ENCODE assay signal across 1 cellular context in the genomic region with DNA sequence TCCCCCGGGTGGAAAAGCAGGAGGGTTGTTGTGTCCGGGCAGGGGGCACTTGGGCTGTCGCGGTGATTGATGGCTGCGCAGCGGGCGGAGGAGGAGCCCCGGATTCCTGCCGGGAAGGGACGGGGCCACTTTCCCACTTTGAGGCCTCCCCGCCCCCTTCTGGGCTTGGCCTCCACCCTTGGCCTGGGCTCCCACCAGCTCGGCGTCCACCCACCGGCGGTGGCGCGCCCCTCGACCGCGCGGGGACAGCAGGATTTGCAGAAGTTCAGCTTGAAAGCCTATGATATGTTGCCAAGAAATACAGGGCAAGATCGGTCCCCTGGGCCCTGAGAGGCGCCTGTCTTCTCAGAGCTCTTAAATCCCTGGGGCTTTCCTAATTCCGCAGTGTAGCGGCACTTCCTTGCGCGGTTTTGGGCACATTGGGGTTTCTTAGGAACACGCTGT.
TF ChIP-seq lines count a peak whose summit lies in the region.

No MANE protein-coding gene starts in this region.

TF ChIP-seq in HepG2, 621 proteins besides CTCF, POLR2A, EP300 and RAD21 (continued from another document and continues in another):
- TF ChIP-seq, protein P1, sequence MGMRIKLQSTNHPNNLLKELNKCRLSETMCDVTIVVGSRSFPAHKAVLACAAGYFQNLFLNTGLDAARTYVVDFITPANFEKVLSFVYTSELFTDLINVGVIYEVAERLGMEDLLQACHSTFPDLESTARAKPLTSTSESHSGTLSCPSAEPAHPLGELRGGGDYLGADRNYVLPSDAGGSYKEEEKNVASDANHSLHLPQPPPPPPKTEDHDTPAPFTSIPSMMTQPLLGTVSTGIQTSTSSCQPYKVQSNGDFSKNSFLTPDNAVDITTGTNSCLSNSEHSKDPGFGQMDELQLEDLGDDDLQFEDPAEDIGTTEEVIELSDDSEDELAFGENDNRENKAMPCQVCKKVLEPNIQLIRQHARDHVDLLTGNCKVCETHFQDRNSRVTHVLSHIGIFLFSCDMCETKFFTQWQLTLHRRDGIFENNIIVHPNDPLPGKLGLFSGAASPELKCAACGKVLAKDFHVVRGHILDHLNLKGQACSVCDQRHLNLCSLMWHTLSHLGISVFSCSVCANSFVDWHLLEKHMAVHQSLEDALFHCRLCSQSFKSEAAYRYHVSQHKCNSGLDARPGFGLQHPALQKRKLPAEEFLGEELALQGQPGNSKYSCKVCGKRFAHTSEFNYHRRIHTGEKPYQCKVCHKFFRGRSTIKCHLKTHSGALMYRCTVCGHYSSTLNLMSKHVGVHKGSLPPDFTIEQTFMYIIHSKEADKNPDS (CRISPR knock-in tag; IDR thresholded peaks at IDR 0.05), result 0 out of 2 replicates have a peak, but pooled peaks have one; percentile 36
- TF ChIP-seq ZNF335 (CRISPR knock-in tag; IDR thresholded peaks at IDR 0.05) (no peak), SOX5 (CRISPR knock-in tag; IDR thresholded peaks at IDR 0.05; ENCODE audit: borderline replicate concordance) (peak; percentile 42; the same call in 1 of the 2 replicates), ZBTB38 (CRISPR knock-in tag; IDR thresholded peaks at IDR 0.05) (no peak), ZFP37 (CRISPR knock-in tag; IDR thresholded peaks at IDR 0.05; ENCODE audit: borderline replicate concordance) (0 out of 2 replicates have a peak, but pooled peaks have one; percentile 19), ZNF614 (CRISPR knock-in tag; IDR thresholded peaks at IDR 0.05; ENCODE audit: borderline replicate concordance) (no peak), E2F5 (CRISPR knock-in tag; conservative IDR thresholded peaks at IDR 0.05) (no peak), HNRNPK (IDR thresholded peaks at IDR 0.05; ENCODE audit: low read depth, low read length, poor library complexity, severe bottlenecking) (no peak), YY1 (IDR thresholded peaks at IDR 0.05; ENCODE audit: insufficient read depth, insufficient replicate concordance, low read depth, low read length) (peak; percentile 71), ZNF776 (CRISPR knock-in tag; IDR thresholded peaks at IDR 0.05) (no peak), ZNF703 (CRISPR knock-in tag; IDR thresholded peaks at IDR 0.05; ENCODE audit: borderline replicate concordance) (0 out of 2 replicates have a peak, but pooled peaks have one; percentile 7), SALL1 (CRISPR knock-in tag; IDR thresholded peaks at IDR 0.05) (peak; percentile 30; the same call in 1 of the 2 replicates), MAZ (IDR thresholded peaks at IDR 0.05; ENCODE audit: borderline replicate concordance, low read depth, low read length) (no peak), MAZ (CRISPR knock-in tag; IDR thresholded peaks at IDR 0.05; ENCODE audit: low read depth) (no peak), PCBP1 (IDR thresholded peaks at IDR 0.05; ENCODE audit: borderline replicate concordance, low read depth, low read length) (0 out of 2 replicates have a peak, but pooled peaks have one; percentile 4), SMC3 (IDR thresholded peaks at IDR 0.05; ENCODE audit: low read length) (no peak), KLF16 (CRISPR knock-in tag; IDR thresholded peaks at IDR 0.05) (peak in 1 of 2 experiments; percentile 54; a peak in 2 of 4 replicates), HOXD1 (CRISPR knock-in tag; IDR thresholded peaks at IDR 0.05) (peak; percentile 100), ZSCAN21 (CRISPR knock-in tag; IDR thresholded peaks at IDR 0.05; ENCODE audit: borderline replicate concordance) (peak; percentile 16; the same call in 1 of the 2 replicates), U2AF1 (optimal IDR thresholded peaks at IDR 0.05; ENCODE audit: low read depth, low read length) (peak; percentile 15), ZSCAN9 (CRISPR knock-in tag; IDR thresholded peaks at IDR 0.05; ENCODE audit: borderline replicate concordance) (no peak), RNF2 (conservative IDR thresholded peaks at IDR 0.05; ENCODE audit: low read depth) (no peak), MEIS2 (CRISPR knock-in tag; IDR thresholded peaks at IDR 0.05) (peak; percentile 99), ZIK1 (CRISPR knock-in tag; IDR thresholded peaks at IDR 0.05; ENCODE audit: borderline replicate concordance, low read depth) (0 out of 2 replicates have a peak, but pooled peaks have one; percentile 44), ZNF331 (CRISPR knock-in tag; IDR thresholded peaks at IDR 0.05) (peak; percentile 78; the same call in 1 of the 2 replicates), FOXP4 (CRISPR knock-in tag; IDR thresholded peaks at IDR 0.05) (peak; percentile 61; the same call in 1 of the 2 replicates), ZNF225 (CRISPR knock-in tag; IDR thresholded peaks at IDR 0.05) (no peak), ZBTB26 (CRISPR knock-in tag; IDR thresholded peaks at IDR 0.05; ENCODE audit: borderline replicate concordance) (0 out of 2 replicates have a peak, but pooled peaks have one; percentile 28), SP4 (CRISPR knock-in tag; IDR thresholded peaks at IDR 0.05) (peak; percentile 56; the same call in 1 of the 2 replicates), RORA (CRISPR knock-in tag; IDR thresholded peaks at IDR 0.05) (no peak), ZNF468 (CRISPR knock-in tag; IDR thresholded peaks at IDR 0.05) (peak; percentile 36; the same call in 1 of the 2 replicates), ZBTB21 (CRISPR knock-in tag; IDR thresholded peaks at IDR 0.05) (peak; percentile 11; the same call in 1 of the 2 replicates), CHD2 (IDR thresholded peaks at IDR 0.05; ENCODE audit: low read depth, low read length) (0 out of 2 replicates have a peak, but pooled peaks have one; percentile 7), ZNF383 (CRISPR knock-in tag; IDR thresholded peaks at IDR 0.05; ENCODE audit: borderline replicate concordance) (no peak), ZFP36 (IDR thresholded peaks at IDR 0.05; ENCODE audit: borderline replicate concordance, low read depth, low read length, partially characterized antibody) (no peak), MTA1 (CRISPR knock-in tag; IDR thresholded peaks at IDR 0.05; ENCODE audit: borderline replicate concordance) (peak; percentile 72; the same call in 1 of the 2 replicates), ZNF737 (CRISPR knock-in tag; IDR thresholded peaks at IDR 0.05; ENCODE audit: borderline replicate concordance) (0 out of 2 replicates have a peak, but pooled peaks have one; percentile 44), RARA (CRISPR knock-in tag; IDR thresholded peaks at IDR 0.05) (peak; percentile 2; the same call in 1 of the 2 replicates), ZNF652 (CRISPR knock-in tag; IDR thresholded peaks at IDR 0.05; ENCODE audit: borderline replicate concordance, low read depth) (no peak)
- TF ChIP-seq, protein P2, sequence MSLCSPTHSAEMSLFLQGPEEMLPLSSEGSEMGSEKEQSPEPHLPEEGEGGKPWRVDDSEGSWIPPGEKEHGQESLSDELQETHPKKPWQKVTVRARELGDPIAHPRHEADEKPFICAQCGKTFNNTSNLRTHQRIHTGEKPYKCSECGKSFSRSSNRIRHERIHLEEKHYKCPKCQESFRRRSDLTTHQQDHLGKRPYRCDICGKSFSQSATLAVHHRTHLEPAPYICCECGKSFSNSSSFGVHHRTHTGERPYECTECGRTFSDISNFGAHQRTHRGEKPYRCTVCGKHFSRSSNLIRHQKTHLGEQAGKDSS (CRISPR knock-in tag; IDR thresholded peaks at IDR 0.05; ENCODE audit: borderline replicate concordance, low read depth), result peak; percentile 3; the same call in 1 of the 2 replicates
- TF ChIP-seq, protein P3, sequence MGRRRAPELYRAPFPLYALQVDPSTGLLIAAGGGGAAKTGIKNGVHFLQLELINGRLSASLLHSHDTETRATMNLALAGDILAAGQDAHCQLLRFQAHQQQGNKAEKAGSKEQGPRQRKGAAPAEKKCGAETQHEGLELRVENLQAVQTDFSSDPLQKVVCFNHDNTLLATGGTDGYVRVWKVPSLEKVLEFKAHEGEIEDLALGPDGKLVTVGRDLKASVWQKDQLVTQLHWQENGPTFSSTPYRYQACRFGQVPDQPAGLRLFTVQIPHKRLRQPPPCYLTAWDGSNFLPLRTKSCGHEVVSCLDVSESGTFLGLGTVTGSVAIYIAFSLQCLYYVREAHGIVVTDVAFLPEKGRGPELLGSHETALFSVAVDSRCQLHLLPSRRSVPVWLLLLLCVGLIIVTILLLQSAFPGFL (CRISPR knock-in tag; IDR thresholded peaks at IDR 0.05), result no peak
- TF ChIP-seq, protein P4, sequence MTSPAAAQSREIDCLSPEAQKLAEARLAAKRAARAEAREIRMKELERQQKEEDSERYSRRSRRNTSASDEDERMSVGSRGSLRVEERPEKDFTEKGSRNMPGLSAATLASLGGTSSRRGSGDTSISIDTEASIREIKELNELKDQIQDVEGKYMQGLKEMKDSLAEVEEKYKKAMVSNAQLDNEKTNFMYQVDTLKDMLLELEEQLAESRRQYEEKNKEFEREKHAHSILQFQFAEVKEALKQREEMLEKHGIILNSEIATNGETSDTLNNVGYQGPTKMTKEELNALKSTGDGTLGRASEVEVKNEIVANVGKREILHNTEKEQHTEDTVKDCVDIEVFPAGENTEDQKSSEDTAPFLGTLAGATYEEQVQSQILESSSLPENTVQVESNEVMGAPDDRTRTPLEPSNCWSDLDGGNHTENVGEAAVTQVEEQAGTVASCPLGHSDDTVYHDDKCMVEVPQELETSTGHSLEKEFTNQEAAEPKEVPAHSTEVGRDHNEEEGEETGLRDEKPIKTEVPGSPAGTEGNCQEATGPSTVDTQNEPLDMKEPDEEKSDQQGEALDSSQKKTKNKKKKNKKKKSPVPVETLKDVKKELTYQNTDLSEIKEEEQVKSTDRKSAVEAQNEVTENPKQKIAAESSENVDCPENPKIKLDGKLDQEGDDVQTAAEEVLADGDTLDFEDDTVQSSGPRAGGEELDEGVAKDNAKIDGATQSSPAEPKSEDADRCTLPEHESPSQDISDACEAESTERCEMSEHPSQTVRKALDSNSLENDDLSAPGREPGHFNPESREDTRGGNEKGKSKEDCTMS (CRISPR knock-in tag; conservative IDR thresholded peaks at IDR 0.05), result no peak
- TF ChIP-seq, protein P5, sequence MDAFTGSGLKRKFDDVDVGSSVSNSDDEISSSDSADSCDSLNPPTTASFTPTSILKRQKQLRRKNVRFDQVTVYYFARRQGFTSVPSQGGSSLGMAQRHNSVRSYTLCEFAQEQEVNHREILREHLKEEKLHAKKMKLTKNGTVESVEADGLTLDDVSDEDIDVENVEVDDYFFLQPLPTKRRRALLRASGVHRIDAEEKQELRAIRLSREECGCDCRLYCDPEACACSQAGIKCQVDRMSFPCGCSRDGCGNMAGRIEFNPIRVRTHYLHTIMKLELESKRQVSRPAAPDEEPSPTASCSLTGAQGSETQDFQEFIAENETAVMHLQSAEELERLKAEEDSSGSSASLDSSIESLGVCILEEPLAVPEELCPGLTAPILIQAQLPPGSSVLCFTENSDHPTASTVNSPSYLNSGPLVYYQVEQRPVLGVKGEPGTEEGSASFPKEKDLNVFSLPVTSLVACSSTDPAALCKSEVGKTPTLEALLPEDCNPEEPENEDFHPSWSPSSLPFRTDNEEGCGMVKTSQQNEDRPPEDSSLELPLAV (CRISPR knock-in tag; conservative IDR thresholded peaks at IDR 0.05; ENCODE audit: low read depth), result no peak
- TF ChIP-seq, protein P6, sequence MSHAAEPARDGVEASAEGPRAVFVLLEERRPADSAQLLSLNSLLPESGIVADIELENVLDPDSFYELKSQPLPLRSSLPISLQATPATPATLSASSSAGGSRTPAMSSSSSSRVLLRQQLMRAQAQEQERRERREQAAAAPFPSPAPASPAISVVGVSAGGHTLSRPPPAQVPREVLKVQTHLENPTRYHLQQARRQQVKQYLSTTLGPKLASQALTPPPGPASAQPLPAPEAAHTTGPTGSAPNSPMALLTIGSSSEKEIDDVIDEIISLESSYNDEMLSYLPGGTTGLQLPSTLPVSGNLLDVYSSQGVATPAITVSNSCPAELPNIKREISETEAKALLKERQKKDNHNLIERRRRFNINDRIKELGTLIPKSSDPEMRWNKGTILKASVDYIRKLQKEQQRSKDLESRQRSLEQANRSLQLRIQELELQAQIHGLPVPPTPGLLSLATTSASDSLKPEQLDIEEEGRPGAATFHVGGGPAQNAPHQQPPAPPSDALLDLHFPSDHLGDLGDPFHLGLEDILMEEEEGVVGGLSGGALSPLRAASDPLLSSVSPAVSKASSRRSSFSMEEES (CRISPR knock-in tag; IDR thresholded peaks at IDR 0.05), result no peak
